16 cellular contexts compared by ENCODE assay signal in genomic region chr2:238994876-238995275, GRCh38.
DNase-seq lines count a peak whose midpoint lies in the region; ATAC-seq and TF ChIP-seq lines count a peak whose summit lies in the region.
"Had no signal": no experiment of that assay in that cellular context is flagged by ENCODE, and none has a peak within 500 bp of the region (broad histone marks: within the 10 kb centered on the region; RNA-seq: fewer than 3 reads in every experiment).

No MANE protein-coding gene starts in this region.

- H3K9me3 Mint-ChIP-seq in activated naive CD4-positive, alpha-beta T cell treated with anti-CD3 and anti-CD28 coated beads, Interleukin-2, amount 10 ng/mL, durations not matched to agents 7 days and 5 days, result no peaks in the 10 kb centered on the region

- no peaks in the 10 kb centered on the region for H3K4me1 ChIP-seq in heart left ventricle
- H3K4me1 ChIP-seq: A549; BLaER1 treated with 17β-estradiol and CSF1 and Interleukin-3, amounts not matched to agents 10 nM and 100 nM; HAP-1 had no signal

- H3K4me3 Mint-ChIP-seq in activated naive CD4-positive, alpha-beta T cell treated with anti-CD3 and anti-CD28 coated beads, Interleukin-2, amount 10 ng/mL, durations not matched to agents 7 days and 5 days, result no peak overlapping the region
- H3K4me3 Mint-ChIP-seq: B cell; CD8-positive, alpha-beta T cell had no signal

- no peak for TF ChIP-seq POLR2A in heart left ventricle (IDR thresholded peaks at IDR 0.05)

- H3K4me3 ChIP-seq in fibroblast of mammary gland (ENCODE audit: control insufficient read depth, low read depth, low read length), result no peak overlapping the region
- no peak overlapping the region for H3K4me3 ChIP-seq in heart left ventricle
- H3K4me3 ChIP-seq: A549; BLaER1 treated with 17β-estradiol and CSF1 and Interleukin-3, amounts not matched to agents 10 nM and 100 nM; GM12878; HAP-1 had no signal

- CTCF ChIA-PET in activated naive CD4-positive, alpha-beta T cell treated with anti-CD3 and anti-CD28 coated beads, Interleukin-2, amount 10 ng/mL, durations not matched to agents 7 days and 5 days (lab: Charles Lee), result no interaction called here

- TF ChIP-seq CTCF in fibroblast of mammary gland (conservative IDR thresholded peaks at IDR 0.05; ENCODE audit: control insufficient read depth, insufficient read depth, low read depth, low read length) (no peak), heart left ventricle (IDR thresholded peaks at IDR 0.05) (no peak)

- intact Hi-C loops in heart left ventricle (cut with DNase I), result no loop called here

- DNase-seq in activated naive CD4-positive, alpha-beta T cell treated with anti-CD3 and anti-CD28 coated beads, Interleukin-2, amount 10 ng/mL, durations not matched to agents 7 days and 5 days, result peak; percentile 2
- no peak for DNase-seq in activated naive CD4-positive, alpha-beta T cell (lab: John Stamatoyannopoulos, UW)
- peak; percentile 30 for DNase-seq in LHCN-M2 (ENCODE audit: low read depth)
- peak; percentile 63 for DNase-seq in fibroblast of mammary gland (ENCODE audit: low read depth)
- DNase-seq in heart left ventricle, result no peak
- no peak for DNase-seq in NCI-H526 treated with DMSO at 0.1 percent for 48 hours (lab: John Stamatoyannopoulos, UW)
- DNase-seq: Calu3; CD8-positive, alpha-beta T cell; DMS79 treated with DMSO at 0.1 percent for 48 hours had no signal

- H3K36me3 Mint-ChIP-seq in activated naive CD4-positive, alpha-beta T cell treated with anti-CD3 and anti-CD28 coated beads, Interleukin-2, amount 10 ng/mL, durations not matched to agents 7 days and 5 days, result no peaks in the 10 kb centered on the region
- H3K36me3 Mint-ChIP-seq: CD8-positive, alpha-beta T cell had no signal

- H3K27me3 Mint-ChIP-seq in activated naive CD4-positive, alpha-beta T cell treated with anti-CD3 and anti-CD28 coated beads, Interleukin-2, amount 10 ng/mL, durations not matched to agents 7 days and 5 days, result peaks cover 32% of the 10 kb centered on the region
- H3K27me3 Mint-ChIP-seq: B cell had no signal

- no peaks in the 10 kb centered on the region for H3K27me3 ChIP-seq in heart left ventricle
- H3K27me3 ChIP-seq: BLaER1 treated with 17β-estradiol and CSF1 and Interleukin-3, amounts not matched to agents 10 nM and 100 nM had no signal

- no peaks in the 10 kb centered on the region for H3K4me1 Mint-ChIP-seq in activated naive CD4-positive, alpha-beta T cell treated with anti-CD3 and anti-CD28 coated beads, Interleukin-2, amount 10 ng/mL, durations not matched to agents 7 days and 5 days
- H3K4me1 Mint-ChIP-seq: B cell had no signal

- no peaks in the 10 kb centered on the region for H3K36me3 ChIP-seq in heart left ventricle
- H3K36me3 ChIP-seq: BLaER1 treated with 17β-estradiol and CSF1 and Interleukin-3, amounts not matched to agents 10 nM and 100 nM; HAP-1 had no signal

- H3K27ac ChIP-seq in heart left ventricle, result no peak overlapping the region
- H3K27ac ChIP-seq: 22Rv1; A549; BLaER1 treated with 17β-estradiol and CSF1 and Interleukin-3, amounts not matched to agents 10 nM and 100 nM had no signal

- WGBS in heart left ventricle, 4 donors, result 77 to 87% (median 80%) methylated on average over 3 of the region's 3 CpGs

- peaks cover 0 to 21% (median 13%) of the 10 kb centered on the region in 12 donors for H3K9me3 ChIP-seq in heart left ventricle
- H3K9me3 ChIP-seq: HAP-1 had no signal

- H3K27ac Mint-ChIP-seq in activated naive CD4-positive, alpha-beta T cell treated with anti-CD3 and anti-CD28 coated beads, Interleukin-2, amount 10 ng/mL, durations not matched to agents 7 days and 5 days, result no peak overlapping the region
- H3K27ac Mint-ChIP-seq: B cell; CD8-positive, alpha-beta T cell had no signal

- ATAC-seq in heart left ventricle, result no peak
- ATAC-seq in GM21367 (IDR thresholded peaks at IDR 0.05; ENCODE audit: unreplicated experiment), result no peak
- ATAC-seq: A549; CD8-positive, alpha-beta T cell; GM12878 had no signal

Comparison
In these comparisons a context has a peak if more than half of its experiments do, and no peak if none do; other contexts are left out.
1. DNase-seq: peak in activated naive CD4-positive, alpha-beta T cell treated with anti-CD3 and anti-CD28 coated beads, Interleukin-2, amount 10 ng/mL, durations not matched to agents 7 days and 5 days (single experiment), LHCN-M2 (single experiment) and fibroblast of mammary gland (single experiment); none in activated naive CD4-positive, alpha-beta T cell (0 of 4), heart left ventricle (0 of 5) and NCI-H526 treated with DMSO at 0.1 percent for 48 hours (single experiment).